28 cellular contexts compared by ENCODE assay signal in the genomic region with DNA sequence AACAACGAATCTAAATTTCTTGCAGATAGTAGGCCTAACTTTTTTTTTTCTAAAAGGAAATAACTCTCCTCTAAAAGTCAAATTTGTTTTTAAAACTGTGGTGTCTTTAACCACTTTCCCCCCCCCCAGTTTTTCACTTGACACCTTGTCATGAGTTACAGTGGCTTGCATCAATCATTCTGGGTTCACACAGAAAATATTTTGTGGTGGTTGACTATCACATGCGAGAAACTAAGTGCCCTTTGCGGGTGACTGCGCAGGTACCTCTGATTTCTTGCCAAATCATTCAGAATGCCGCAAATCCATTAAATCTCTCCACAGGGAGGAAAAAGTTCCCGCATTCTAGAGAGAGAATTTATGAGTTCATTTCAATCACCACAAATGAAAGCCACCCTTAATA. TPM values are rescaled to one million over a fixed set of nuclear protein-coding genes. Genes with fewer than 3 reads are reported as not detected.
"Had no signal": no experiment of that assay in that cellular context is flagged by ENCODE, and none has a peak within 500 bp of the region (broad histone marks: within the 10 kb centered on the region; RNA-seq: fewer than 3 reads in every experiment).

No MANE protein-coding gene starts in this region.

- DNase-seq: activated CD4-positive, alpha-beta T cell treated with anti-CD3 and anti-CD28 coated beads for 36 hours; activated CD4-positive, alpha-beta T cell treated with anti-CD3 and anti-CD28 coated beads, Interleukin-2, amount 50 U/mL, for 48 hours; activated CD4-positive, CD25-positive, alpha-beta regulatory T cell; activated naive CD4-positive, alpha-beta T cell; activated T-cell treated with anti-CD3 and anti-CD28 coated beads, Interleukin-2, amount 50 U/mL, for 4 hours; anterior cingulate cortex; dermis blood vessel endothelial cell; effector CD4-positive, alpha-beta T cell; esophagus squamous epithelium; foreskin melanocyte; heart right ventricle; left cardiac atrium; left ventricle myocardium superior; nucleus accumbens; stimulated activated CD4-positive, alpha-beta T cell treated with anti-CD3 and anti-CD28 coated beads, Interleukin-15, amount 100 ng/mL, for 24 hours; stimulated activated CD4-positive, alpha-beta T cell treated with anti-CD3 and anti-CD28 coated beads, Interleukin-2, amount 100 ng/mL, for 24 hours; stimulated activated naive CD4-positive, alpha-beta T cell treated with Interleukin-2 at 50 U/mL for 16 hours; trophoblast cell had no signal

- H3K36me3 ChIP-seq: esophagus squamous epithelium, heart right ventricle, right atrium auricular region, thoracic aorta had no signal

- ATAC-seq: activated CD4-positive, alpha-beta T cell treated with anti-CD3 and anti-CD28 coated beads for 36 hours; activated naive CD4-positive, alpha-beta T cell treated with anti-CD3 and anti-CD28 coated beads, Interleukin-2, amount 50 U/mL, for 72 hours; heart right ventricle; left cardiac atrium; left ventricle myocardium superior; T-cell had no signal

- H3K4me3 Mint-ChIP-seq: activated CD4-positive, alpha-beta T cell treated with anti-CD3 and anti-CD28 coated beads for 36 hours; activated T-cell treated with anti-CD3 and anti-CD28 coated beads, Interleukin-2, amount 50 U/mL, for 4 hours; central memory CD8-positive, alpha-beta T cell; T-cell had no signal

- H3K4me1 Mint-ChIP-seq: central memory CD8-positive, alpha-beta T cell had no signal

- FAIRE-seq: bronchial epithelial cell, endometrium, islet of Langerhans, urothelium cell line had no signal

- H3K4me1 ChIP-seq: esophagus squamous epithelium, right atrium auricular region had no signal

- H3K9me3 ChIP-seq: esophagus squamous epithelium, heart right ventricle, right atrium auricular region, thoracic aorta had no signal

- H3K27ac ChIP-seq: epithelial cell of prostate, esophagus squamous epithelium, right atrium auricular region, thoracic aorta had no signal

- H3K9me3 Mint-ChIP-seq: activated T-cell treated with anti-CD3 and anti-CD28 coated beads, Interleukin-2, amount 50 U/mL, for 4 hours; central memory CD8-positive, alpha-beta T cell had no signal

- H3K27me3 Mint-ChIP-seq: activated CD4-positive, alpha-beta T cell treated with anti-CD3 and anti-CD28 coated beads for 36 hours; central memory CD8-positive, alpha-beta T cell; T-cell had no signal

- H3K27ac Mint-ChIP-seq: activated CD4-positive, alpha-beta T cell treated with anti-CD3 and anti-CD28 coated beads for 36 hours; activated naive CD4-positive, alpha-beta T cell treated with anti-CD3 and anti-CD28 coated beads, Interleukin-2, amount 50 U/mL, for 72 hours; T-cell had no signal

- H3K27me3 ChIP-seq: esophagus squamous epithelium, heart right ventricle, right atrium auricular region had no signal

- H3K4me3 ChIP-seq: esophagus squamous epithelium, heart right ventricle, right atrium auricular region, thoracic aorta had no signal

RNA-seq across cellular contexts. Expression of a gene that starts 23.8 kb away (rescaled TPM):
- total RNA-seq: dermis blood vessel endothelial cell had no signal
